ENCODE assay signal across 27 cellular contexts in genomic region chr9:36676823-36677521, GRCh38.
A peak's percentile ranks its signal among the peaks of the same experiment; 100 is the strongest.
DNase-seq lines count a peak whose midpoint lies in the region; ATAC-seq and TF ChIP-seq lines count a peak whose summit lies in the region.
"Had no signal": no experiment of that assay in that cellular context is flagged by ENCODE, and none has a peak within 500 bp of the region (broad histone marks: within the 10 kb centered on the region; RNA-seq: fewer than 3 reads in every experiment).

No MANE protein-coding gene starts in this region.

- DNase-seq in NCI-H2196 treated with DMSO at 0.1 percent for 48 hours (lab: John Stamatoyannopoulos, UW; ENCODE audit: unreplicated experiment) (peak; percentile 16), NCI-H2196 (lab: John Stamatoyannopoulos, UW; ENCODE audit: unreplicated experiment) (no peak), natural killer cell (no peak), fibroblast of pulmonary artery (ENCODE audit: low read depth) (peak; percentile 33), WTC11 (ENCODE audit: low spot score) (no peak), NCI-H748 (lab: John Stamatoyannopoulos, UW; ENCODE audit: unreplicated experiment) (no peak)
- DNase-seq in natural killer cell treated with Interleukin-12 subunit alpha and Interleukin-12 subunit beta and Interleukin-15 and Interleukin-18, amount 100 ng/mL, for 72 hours (ENCODE audit: low spot score) = no peak
- DNase-seq: activated CD8-positive, alpha-beta memory T cell treated with anti-CD3 and anti-CD28 coated beads, Interleukin-2, amount 50 U/mL, for 4 hours; activated gamma-delta T cell; body of pancreas; cerebellar nuclear complex; esophagus squamous epithelium; GM23248; NCI-H1436; NCI-H2081 treated with DMSO at 0.1 percent for 48 hours; NCI-H345; NCI-H748 treated with DMSO at 0.1 percent for 48 hours; ovary; SHP77 treated with DMSO at 0.1 percent for 48 hours; stimulated activated naive B cell treated with anti-CD40 and anti-IgM and Interleukin-4, amounts not matched to agents 10 μg/mL and 1 μg/mL and 100 μg/mL, for 72 hours; SW 1271; upper lobe of right lung had no signal

- H3K36me3 Mint-ChIP-seq in natural killer cell treated with Interleukin-12 subunit alpha and Interleukin-12 subunit beta and Interleukin-15 and Interleukin-18, amount 100 ng/mL, for 72 hours = peaks cover 13% of the 10 kb centered on the region
- H3K36me3 Mint-ChIP-seq in natural killer cell = no peaks in the 10 kb centered on the region
- H3K36me3 Mint-ChIP-seq in WTC11 = peaks cover 61% of the 10 kb centered on the region

- peak; percentile 85 to 86 for ATAC-seq in natural killer cell treated with Interleukin-12 subunit alpha and Interleukin-12 subunit beta and Interleukin-15 and Interleukin-18, amount 100 ng/mL, for 72 hours
- ATAC-seq in natural killer cell (no peak), WTC11 (no peak), GM19463 (IDR thresholded peaks at IDR 0.05; ENCODE audit: unreplicated experiment) (no peak)
- ATAC-seq: body of pancreas; gastroesophageal sphincter; stimulated activated naive B cell treated with anti-CD40 and anti-IgM and Interleukin-4, amounts not matched to agents 10 μg/mL and 1 μg/mL and 100 μg/mL, for 72 hours; upper lobe of right lung had no signal

- peak overlapping the region; percentile 65 to 84 for H3K27ac Mint-ChIP-seq in natural killer cell treated with Interleukin-12 subunit alpha and Interleukin-12 subunit beta and Interleukin-15 and Interleukin-18, amount 100 ng/mL, for 72 hours
- H3K27ac Mint-ChIP-seq in natural killer cell (no peak overlapping the region), WTC11 (no peak overlapping the region)
- H3K27ac Mint-ChIP-seq: CD14-positive monocyte; stimulated activated naive B cell treated with anti-CD40 and anti-IgM and Interleukin-4, amounts not matched to agents 10 μg/mL and 1 μg/mL and 100 μg/mL, for 72 hours had no signal

- H3K27me3 Mint-ChIP-seq in natural killer cell treated with Interleukin-12 subunit alpha and Interleukin-12 subunit beta and Interleukin-15 and Interleukin-18, amount 100 ng/mL, for 72 hours = no peaks in the 10 kb centered on the region
- no peaks in the 10 kb centered on the region for H3K27me3 Mint-ChIP-seq in natural killer cell (ENCODE audit: low read depth in 2 of 2)
- no peaks in the 10 kb centered on the region for H3K27me3 Mint-ChIP-seq in WTC11 (ENCODE audit: low read depth)
- H3K27me3 Mint-ChIP-seq: stimulated activated naive B cell treated with anti-CD40 and anti-IgM and Interleukin-4, amounts not matched to agents 10 μg/mL and 1 μg/mL and 100 μg/mL, for 72 hours had no signal

- peaks cover 16 to 23% of the 10 kb centered on the region in 2 donors for H3K4me1 Mint-ChIP-seq in natural killer cell treated with Interleukin-12 subunit alpha and Interleukin-12 subunit beta and Interleukin-15 and Interleukin-18, amount 100 ng/mL, for 72 hours (ENCODE audit: low read depth in 2 of 2)
- H3K4me1 Mint-ChIP-seq in natural killer cell = no peaks in the 10 kb centered on the region
- H3K4me1 Mint-ChIP-seq in WTC11 = no peaks in the 10 kb centered on the region
- H3K4me1 Mint-ChIP-seq: neural crest cell had no signal

- POLR2A ChIA-PET in WTC11 (lab: Charles Lee) = no interaction called here

- CTCF ChIA-PET in WTC11 (lab: Charles Lee) = interaction anchor here (1.3 kb wide), 1 partner anchor 52 kb away, joined by 3 read pairs; no protein-coding TSS in a partner anchor

- H3K9me3 Mint-ChIP-seq in natural killer cell treated with Interleukin-12 subunit alpha and Interleukin-12 subunit beta and Interleukin-15 and Interleukin-18, amount 100 ng/mL, for 72 hours = no peaks in the 10 kb centered on the region
- H3K9me3 Mint-ChIP-seq in natural killer cell = no peaks in the 10 kb centered on the region
- peaks cover 23% of the 10 kb centered on the region for H3K9me3 Mint-ChIP-seq in WTC11

- intact Hi-C loops in natural killer cell (cut with micrococcal nuclease) = no loop called here

- no peak overlapping the region for H3K4me3 ChIP-seq in fibroblast of pulmonary artery (replicated peaks; ENCODE audit: low read depth, low read length)
- H3K4me3 ChIP-seq: body of pancreas, esophagus squamous epithelium, gastroesophageal sphincter, GM23248, hepatocyte, ovary, upper lobe of right lung had no signal

- no peak for TF ChIP-seq CTCF in natural killer cell (IDR thresholded peaks at IDR 0.05)
- no peak for TF ChIP-seq CTCF in fibroblast of pulmonary artery (IDR thresholded peaks at IDR 0.05; ENCODE audit: low read length, missing control alignments)
- no peak for TF ChIP-seq CTCF in WTC11 (IDR thresholded peaks at IDR 0.05)

- peak overlapping the region; percentile 41 for H3K4me3 Mint-ChIP-seq in natural killer cell treated with Interleukin-12 subunit alpha and Interleukin-12 subunit beta and Interleukin-15 and Interleukin-18, amount 100 ng/mL, for 72 hours
- H3K4me3 Mint-ChIP-seq in natural killer cell = no peak overlapping the region
- H3K4me3 Mint-ChIP-seq in WTC11 = no peak overlapping the region
- H3K4me3 Mint-ChIP-seq: CD14-positive monocyte; neural crest cell; stimulated activated naive B cell treated with anti-CD40 and anti-IgM and Interleukin-4, amounts not matched to agents 10 μg/mL and 1 μg/mL and 100 μg/mL, for 72 hours had no signal

TF ChIP-seq in WTC11, 78 proteins besides CTCF, POLR2A, EP300 and RAD21:
- TF ChIP-seq E2F4 (CRISPR knock-in tag; IDR thresholded peaks at IDR 0.05; ENCODE audit: borderline replicate concordance, low read depth) (no peak), JAZF1 (CRISPR knock-in tag; IDR thresholded peaks at IDR 0.05) (no peak), CREB1 (CRISPR knock-in tag; IDR thresholded peaks at IDR 0.05) (no peak), ZBTB21 (CRISPR knock-in tag; IDR thresholded peaks at IDR 0.05; ENCODE audit: borderline replicate concordance) (no peak), ZNF317 (CRISPR knock-in tag; IDR thresholded peaks at IDR 0.05; ENCODE audit: borderline replicate concordance, low read depth) (no peak), PREB (CRISPR knock-in tag; IDR thresholded peaks at IDR 0.05; ENCODE audit: borderline replicate concordance) (no peak), ZNF671 (CRISPR knock-in tag; IDR thresholded peaks at IDR 0.05) (no peak)
- TF ChIP-seq, protein P1, sequence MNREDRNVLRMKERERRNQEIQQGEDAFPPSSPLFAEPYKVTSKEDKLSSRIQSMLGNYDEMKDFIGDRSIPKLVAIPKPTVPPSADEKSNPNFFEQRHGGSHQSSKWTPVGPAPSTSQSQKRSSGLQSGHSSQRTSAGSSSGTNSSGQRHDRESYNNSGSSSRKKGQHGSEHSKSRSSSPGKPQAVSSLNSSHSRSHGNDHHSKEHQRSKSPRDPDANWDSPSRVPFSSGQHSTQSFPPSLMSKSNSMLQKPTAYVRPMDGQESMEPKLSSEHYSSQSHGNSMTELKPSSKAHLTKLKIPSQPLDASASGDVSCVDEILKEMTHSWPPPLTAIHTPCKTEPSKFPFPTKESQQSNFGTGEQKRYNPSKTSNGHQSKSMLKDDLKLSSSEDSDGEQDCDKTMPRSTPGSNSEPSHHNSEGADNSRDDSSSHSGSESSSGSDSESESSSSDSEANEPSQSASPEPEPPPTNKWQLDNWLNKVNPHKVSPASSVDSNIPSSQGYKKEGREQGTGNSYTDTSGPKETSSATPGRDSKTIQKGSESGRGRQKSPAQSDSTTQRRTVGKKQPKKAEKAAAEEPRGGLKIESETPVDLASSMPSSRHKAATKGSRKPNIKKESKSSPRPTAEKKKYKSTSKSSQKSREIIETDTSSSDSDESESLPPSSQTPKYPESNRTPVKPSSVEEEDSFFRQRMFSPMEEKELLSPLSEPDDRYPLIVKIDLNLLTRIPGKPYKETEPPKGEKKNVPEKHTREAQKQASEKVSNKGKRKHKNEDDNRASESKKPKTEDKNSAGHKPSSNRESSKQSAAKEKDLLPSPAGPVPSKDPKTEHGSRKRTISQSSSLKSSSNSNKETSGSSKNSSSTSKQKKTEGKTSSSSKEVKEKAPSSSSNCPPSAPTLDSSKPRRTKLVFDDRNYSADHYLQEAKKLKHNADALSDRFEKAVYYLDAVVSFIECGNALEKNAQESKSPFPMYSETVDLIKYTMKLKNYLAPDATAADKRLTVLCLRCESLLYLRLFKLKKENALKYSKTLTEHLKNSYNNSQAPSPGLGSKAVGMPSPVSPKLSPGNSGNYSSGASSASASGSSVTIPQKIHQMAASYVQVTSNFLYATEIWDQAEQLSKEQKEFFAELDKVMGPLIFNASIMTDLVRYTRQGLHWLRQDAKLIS (CRISPR knock-in tag; IDR thresholded peaks at IDR 0.05; ENCODE audit: borderline replicate concordance) = no peak

Comparison
In these comparisons a context has a peak if more than half of its experiments do, and no peak if none do; other contexts are left out.
1. DNase-seq: peak in NCI-H2196 treated with DMSO at 0.1 percent for 48 hours (single experiment) and fibroblast of pulmonary artery (single experiment); none in NCI-H2196 (single experiment), natural killer cell treated with Interleukin-12 subunit alpha and Interleukin-12 subunit beta and Interleukin-15 and Interleukin-18, amount 100 ng/mL, for 72 hours (single experiment), natural killer cell (single experiment), WTC11 (single experiment) and NCI-H748 (single experiment).
2. ATAC-seq: peak in natural killer cell treated with Interleukin-12 subunit alpha and Interleukin-12 subunit beta and Interleukin-15 and Interleukin-18, amount 100 ng/mL, for 72 hours (2 of 2); none in natural killer cell (0 of 3), WTC11 (single experiment) and GM19463 (single experiment).
3. H3K27ac Mint-ChIP-seq: peak in natural killer cell treated with Interleukin-12 subunit alpha and Interleukin-12 subunit beta and Interleukin-15 and Interleukin-18, amount 100 ng/mL, for 72 hours (2 of 2); none in natural killer cell (0 of 2) and WTC11 (single experiment).